In the genomic region with DNA sequence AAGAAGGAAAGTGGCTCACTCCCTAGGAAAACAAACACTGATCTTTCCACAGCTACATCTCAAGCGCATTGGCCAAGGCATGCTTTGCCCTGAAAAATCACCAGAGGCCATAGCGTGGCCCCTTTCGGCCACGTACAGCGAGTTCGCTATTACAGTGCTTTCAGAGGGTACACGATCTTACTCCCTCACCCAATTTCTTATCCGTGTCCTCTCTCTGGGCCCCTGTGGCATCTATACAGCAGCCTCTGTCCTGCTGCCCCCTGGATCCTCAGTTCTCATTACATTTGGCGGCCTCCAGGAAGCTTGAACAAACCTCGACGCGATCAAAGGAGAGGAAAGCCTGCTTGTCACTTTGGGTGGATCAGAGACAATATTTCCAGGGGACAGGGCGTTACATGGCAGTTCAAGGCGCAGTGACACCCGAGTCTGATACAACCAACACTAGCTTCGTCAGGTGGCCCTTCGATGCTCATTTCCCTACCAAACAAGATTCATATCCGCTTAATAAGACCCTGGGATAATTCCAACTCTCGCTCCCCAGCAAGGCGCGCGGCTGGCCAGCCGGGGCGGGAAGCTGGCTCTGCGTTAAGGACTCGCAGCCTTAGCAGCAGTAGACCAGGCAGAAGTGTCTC, we compare ENCODE assay signal across 1 cellular context.
TF ChIP-seq lines count a peak whose summit lies in the region.

No MANE protein-coding gene starts in this region.

TF ChIP-seq in GM23338, 12 proteins besides CTCF, POLR2A, EP300 and RAD21 (continued from another document):
- TF ChIP-seq, protein P1, sequence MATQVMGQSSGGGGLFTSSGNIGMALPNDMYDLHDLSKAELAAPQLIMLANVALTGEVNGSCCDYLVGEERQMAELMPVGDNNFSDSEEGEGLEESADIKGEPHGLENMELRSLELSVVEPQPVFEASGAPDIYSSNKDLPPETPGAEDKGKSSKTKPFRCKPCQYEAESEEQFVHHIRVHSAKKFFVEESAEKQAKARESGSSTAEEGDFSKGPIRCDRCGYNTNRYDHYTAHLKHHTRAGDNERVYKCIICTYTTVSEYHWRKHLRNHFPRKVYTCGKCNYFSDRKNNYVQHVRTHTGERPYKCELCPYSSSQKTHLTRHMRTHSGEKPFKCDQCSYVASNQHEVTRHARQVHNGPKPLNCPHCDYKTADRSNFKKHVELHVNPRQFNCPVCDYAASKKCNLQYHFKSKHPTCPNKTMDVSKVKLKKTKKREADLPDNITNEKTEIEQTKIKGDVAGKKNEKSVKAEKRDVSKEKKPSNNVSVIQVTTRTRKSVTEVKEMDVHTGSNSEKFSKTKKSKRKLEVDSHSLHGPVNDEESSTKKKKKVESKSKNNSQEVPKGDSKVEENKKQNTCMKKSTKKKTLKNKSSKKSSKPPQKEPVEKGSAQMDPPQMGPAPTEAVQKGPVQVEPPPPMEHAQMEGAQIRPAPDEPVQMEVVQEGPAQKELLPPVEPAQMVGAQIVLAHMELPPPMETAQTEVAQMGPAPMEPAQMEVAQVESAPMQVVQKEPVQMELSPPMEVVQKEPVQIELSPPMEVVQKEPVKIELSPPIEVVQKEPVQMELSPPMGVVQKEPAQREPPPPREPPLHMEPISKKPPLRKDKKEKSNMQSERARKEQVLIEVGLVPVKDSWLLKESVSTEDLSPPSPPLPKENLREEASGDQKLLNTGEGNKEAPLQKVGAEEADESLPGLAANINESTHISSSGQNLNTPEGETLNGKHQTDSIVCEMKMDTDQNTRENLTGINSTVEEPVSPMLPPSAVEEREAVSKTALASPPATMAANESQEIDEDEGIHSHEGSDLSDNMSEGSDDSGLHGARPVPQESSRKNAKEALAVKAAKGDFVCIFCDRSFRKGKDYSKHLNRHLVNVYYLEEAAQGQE (IDR thresholded peaks at IDR 0.05; ENCODE audit: unreplicated experiment) = no peak
- TF ChIP-seq ZNF331 (CRISPR knock-in tag; IDR thresholded peaks at IDR 0.05; ENCODE audit: low read depth) (no peak), STAT1 (IDR thresholded peaks at IDR 0.05; ENCODE audit: unreplicated experiment) (no peak), NANOG (IDR thresholded peaks at IDR 0.05; ENCODE audit: borderline replicate concordance) (no peak), CREB1 (CRISPR knock-in tag; IDR thresholded peaks at IDR 0.05; ENCODE audit: low read depth) (no peak), ZNF114 (CRISPR knock-in tag; IDR thresholded peaks at IDR 0.05) (no peak)
